ENCODE assay signal across 11 cellular contexts in genomic region chr18:29174891-29175290, GRCh38.
"Had no signal": no experiment of that assay in that cellular context is flagged by ENCODE, and none has a peak within 500 bp of the region (broad histone marks: within the 10 kb centered on the region; RNA-seq: fewer than 3 reads in every experiment).

No MANE protein-coding gene starts in this region.

- H3K4me3 ChIP-seq: adrenal gland, SK-N-MC, stomach, testis, upper lobe of right lung had no signal

- H3K4me1 ChIP-seq: stomach, testis, upper lobe of right lung had no signal

- DNase-seq: activated CD4-positive, alpha-beta T cell treated with anti-CD3 and anti-CD28 coated beads for 36 hours; activated CD4-positive, alpha-beta T cell treated with anti-CD3 and anti-CD28 coated beads, Interleukin-2, amount 50 U/mL, for 48 hours; activated gamma-delta T cell; adrenal gland; immature natural killer cell; mesendoderm; naive thymus-derived CD8-positive, alpha-beta T cell; stomach; testis; upper lobe of right lung had no signal

- H3K36me3 ChIP-seq: adrenal gland, stomach, upper lobe of right lung had no signal

- H3K27ac ChIP-seq: adrenal gland, SK-N-MC, stomach, testis, upper lobe of right lung had no signal

- H3K9me3 ChIP-seq: adrenal gland, stomach, testis, upper lobe of right lung had no signal

- H3K27me3 ChIP-seq: adrenal gland, stomach, testis, upper lobe of right lung had no signal
